ENCODE assay signal across 1 cellular context in the genomic region with DNA sequence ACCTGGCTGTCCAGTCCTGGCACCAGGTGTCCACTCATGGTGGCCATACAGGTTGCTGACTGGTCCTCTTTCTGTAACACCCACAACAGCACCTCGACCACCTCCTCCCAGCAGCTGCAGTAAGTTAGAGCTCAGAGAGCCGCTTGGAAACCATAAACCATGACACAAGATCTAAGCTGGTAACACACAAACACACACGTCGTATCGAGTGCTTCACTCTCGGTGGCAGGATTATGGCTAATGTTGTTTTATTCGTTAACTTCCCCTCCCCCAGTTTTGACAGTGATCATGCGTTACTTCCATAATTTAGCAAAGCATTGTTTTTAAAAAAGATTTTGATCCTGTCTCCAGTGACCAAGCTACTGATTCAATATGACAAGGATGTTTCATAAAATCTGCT.
TF ChIP-seq lines count a peak whose summit lies in the region.

No MANE protein-coding gene starts in this region.

TF ChIP-seq in K562, 482 proteins besides CTCF, POLR2A, EP300 and RAD21 (continued from another document):
- TF ChIP-seq EWSR1 (IDR thresholded peaks at IDR 0.05; ENCODE audit: borderline replicate concordance, low read depth, partially characterized antibody), result no peak
- TF ChIP-seq CBX8 (IDR thresholded peaks at IDR 0.05; ENCODE audit: borderline replicate concordance, extremely low read depth, low read depth, low read length, poor library complexity, severe bottlenecking), result peak; percentile 80
- TF ChIP-seq CBX2 (IDR thresholded peaks at IDR 0.05; ENCODE audit: insufficient read depth, low read length, poor library complexity, severe bottlenecking), result peak; percentile 94
- TF ChIP-seq, protein P1, sequence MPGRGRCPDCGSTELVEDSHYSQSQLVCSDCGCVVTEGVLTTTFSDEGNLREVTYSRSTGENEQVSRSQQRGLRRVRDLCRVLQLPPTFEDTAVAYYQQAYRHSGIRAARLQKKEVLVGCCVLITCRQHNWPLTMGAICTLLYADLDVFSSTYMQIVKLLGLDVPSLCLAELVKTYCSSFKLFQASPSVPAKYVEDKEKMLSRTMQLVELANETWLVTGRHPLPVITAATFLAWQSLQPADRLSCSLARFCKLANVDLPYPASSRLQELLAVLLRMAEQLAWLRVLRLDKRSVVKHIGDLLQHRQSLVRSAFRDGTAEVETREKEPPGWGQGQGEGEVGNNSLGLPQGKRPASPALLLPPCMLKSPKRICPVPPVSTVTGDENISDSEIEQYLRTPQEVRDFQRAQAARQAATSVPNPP (IDR thresholded peaks at IDR 0.05; ENCODE audit: borderline replicate concordance, insufficient read depth, insufficient read length), result no peak
- TF ChIP-seq SIX5 (IDR thresholded peaks at IDR 0.05; ENCODE audit: borderline replicate concordance in 1 of 2, insufficient read depth in 1 of 2, low read depth in 1 of 2, low read length in 2 of 2), result no peak
- no peak for TF ChIP-seq BRF1 (IDR thresholded peaks at IDR 0.05; ENCODE audit: borderline replicate concordance, extremely low read depth, insufficient read length)
- TF ChIP-seq, protein P2, sequence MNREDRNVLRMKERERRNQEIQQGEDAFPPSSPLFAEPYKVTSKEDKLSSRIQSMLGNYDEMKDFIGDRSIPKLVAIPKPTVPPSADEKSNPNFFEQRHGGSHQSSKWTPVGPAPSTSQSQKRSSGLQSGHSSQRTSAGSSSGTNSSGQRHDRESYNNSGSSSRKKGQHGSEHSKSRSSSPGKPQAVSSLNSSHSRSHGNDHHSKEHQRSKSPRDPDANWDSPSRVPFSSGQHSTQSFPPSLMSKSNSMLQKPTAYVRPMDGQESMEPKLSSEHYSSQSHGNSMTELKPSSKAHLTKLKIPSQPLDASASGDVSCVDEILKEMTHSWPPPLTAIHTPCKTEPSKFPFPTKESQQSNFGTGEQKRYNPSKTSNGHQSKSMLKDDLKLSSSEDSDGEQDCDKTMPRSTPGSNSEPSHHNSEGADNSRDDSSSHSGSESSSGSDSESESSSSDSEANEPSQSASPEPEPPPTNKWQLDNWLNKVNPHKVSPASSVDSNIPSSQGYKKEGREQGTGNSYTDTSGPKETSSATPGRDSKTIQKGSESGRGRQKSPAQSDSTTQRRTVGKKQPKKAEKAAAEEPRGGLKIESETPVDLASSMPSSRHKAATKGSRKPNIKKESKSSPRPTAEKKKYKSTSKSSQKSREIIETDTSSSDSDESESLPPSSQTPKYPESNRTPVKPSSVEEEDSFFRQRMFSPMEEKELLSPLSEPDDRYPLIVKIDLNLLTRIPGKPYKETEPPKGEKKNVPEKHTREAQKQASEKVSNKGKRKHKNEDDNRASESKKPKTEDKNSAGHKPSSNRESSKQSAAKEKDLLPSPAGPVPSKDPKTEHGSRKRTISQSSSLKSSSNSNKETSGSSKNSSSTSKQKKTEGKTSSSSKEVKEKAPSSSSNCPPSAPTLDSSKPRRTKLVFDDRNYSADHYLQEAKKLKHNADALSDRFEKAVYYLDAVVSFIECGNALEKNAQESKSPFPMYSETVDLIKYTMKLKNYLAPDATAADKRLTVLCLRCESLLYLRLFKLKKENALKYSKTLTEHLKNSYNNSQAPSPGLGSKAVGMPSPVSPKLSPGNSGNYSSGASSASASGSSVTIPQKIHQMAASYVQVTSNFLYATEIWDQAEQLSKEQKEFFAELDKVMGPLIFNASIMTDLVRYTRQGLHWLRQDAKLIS (CRISPR knock-in tag; IDR thresholded peaks at IDR 0.05), result no peak
- TF ChIP-seq PPARD (CRISPR knock-in tag; IDR thresholded peaks at IDR 0.05), result no peak
